In the genomic region with DNA sequence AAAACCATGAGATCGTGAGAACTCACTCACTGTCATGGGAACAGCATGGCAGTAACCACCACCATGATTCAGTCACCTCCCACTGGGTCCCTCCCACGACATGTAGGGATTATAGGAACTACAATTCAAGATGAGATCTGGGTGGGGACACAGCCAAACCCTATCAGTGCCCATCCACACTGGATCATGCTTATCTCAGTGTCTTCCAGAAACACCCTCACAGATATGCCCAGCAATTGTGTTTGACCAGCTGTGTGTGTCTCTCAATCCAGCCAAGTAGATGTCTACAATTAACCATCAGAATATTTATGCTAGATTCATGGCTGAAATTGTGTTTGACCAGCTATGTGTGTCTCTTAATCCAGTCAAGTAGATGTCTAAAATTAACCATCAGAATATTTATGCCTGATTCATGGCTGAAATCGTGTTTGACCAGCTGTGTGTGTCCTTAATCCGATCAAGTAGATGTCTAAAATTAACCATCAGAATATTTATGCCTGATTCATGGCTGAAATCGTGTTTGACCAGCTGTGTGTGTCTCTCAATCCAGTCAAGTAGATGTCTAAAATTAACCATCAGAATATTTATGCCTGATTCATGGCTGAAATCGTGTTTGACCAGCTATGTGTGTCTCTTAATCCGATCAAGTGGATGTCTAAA, we compare ENCODE assay signal across 2 cellular contexts. TPM values are rescaled to one million over a fixed set of nuclear protein-coding genes. Genes with fewer than 3 reads are reported as not detected.
"Had no signal": no experiment of that assay in that cellular context is flagged by ENCODE, and none has a peak within 500 bp of the region (broad histone marks: within the 10 kb centered on the region; RNA-seq: fewer than 3 reads in every experiment).

No MANE protein-coding gene starts in this region.

RNA-seq across cellular contexts. Expression of a gene that starts 38.5 kb away (rescaled TPM):
- total RNA-seq: left ventricle myocardium inferior had no signal
- polyA plus RNA-seq: naive thymus-derived CD4-positive, alpha-beta T cell had no signal
